In the genomic region with DNA sequence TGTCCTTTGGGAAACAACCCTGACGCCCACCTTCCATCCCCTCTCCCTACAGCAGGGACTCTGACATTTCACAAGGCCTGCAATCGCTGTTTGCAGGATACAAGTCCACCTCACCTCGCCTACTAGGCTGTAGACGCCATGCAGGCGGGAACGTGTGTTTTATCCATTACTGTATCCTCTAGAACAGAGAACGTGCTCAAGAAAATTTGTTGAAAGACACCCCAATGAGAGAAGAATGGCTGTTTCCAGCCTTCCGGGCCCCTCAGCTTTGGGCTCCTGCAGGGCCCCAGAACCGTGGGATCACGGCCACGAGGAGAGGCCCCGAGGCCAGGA, we compare ENCODE assay signal across 8 cellular contexts. TPM values are rescaled to one million over a fixed set of nuclear protein-coding genes. Genes with fewer than 3 reads are reported as not detected.
A peak's percentile ranks its signal among the peaks of the same experiment; 100 is the strongest.
DNase-seq lines count a peak whose midpoint lies in the region; ATAC-seq and TF ChIP-seq lines count a peak whose summit lies in the region.

No MANE protein-coding gene starts in this region.

- peaks cover 22% of the 10 kb centered on the region for H3K4me1 ChIP-seq in iPS-15b (ENCODE audit: control insufficient read depth, insufficient read depth, low read length)
- peaks cover 61% of the 10 kb centered on the region for H3K4me1 ChIP-seq in body of pancreas

- H3K27me3 ChIP-seq in iPS-15b (ENCODE audit: control insufficient read depth, insufficient read depth, low read length): peaks cover 5% of the 10 kb centered on the region
- no peaks in the 10 kb centered on the region for H3K27me3 ChIP-seq in body of pancreas

- H3K9me3 ChIP-seq in iPS-15b (ENCODE audit: control insufficient read depth, insufficient read depth, low read length): no peaks in the 10 kb centered on the region
- no peaks in the 10 kb centered on the region for H3K9me3 ChIP-seq in body of pancreas

- H3K9ac ChIP-seq in iPS-15b (ENCODE audit: low read depth, low read length): peak overlapping the region; percentile 50

- no peak overlapping the region for H3K27ac Mint-ChIP-seq in activated T-helper 1 cell treated with anti-CD3 and anti-CD28 coated beads, Interleukin-12 subunit alpha, Interleukin-12 subunit beta, Interleukin-2, Interleukin-4 antibody, amounts not matched to agents 30 ng/mL and 10 ng/mL and 1 ng/mL, durations not matched to agents 14 hours and 24 hours and 36 hours
- no peak overlapping the region for H3K27ac Mint-ChIP-seq in stimulated activated naive CD8-positive, alpha-beta T cell treated with anti-CD3 and anti-CD28 coated beads, Interleukin-15, amount 100 ng/mL, for 72 hours

- H3K4me3 Mint-ChIP-seq in activated T-helper 1 cell treated with anti-CD3 and anti-CD28 coated beads, Interleukin-12 subunit alpha, Interleukin-12 subunit beta, Interleukin-2, Interleukin-4 antibody, amounts not matched to agents 30 ng/mL and 10 ng/mL and 1 ng/mL, durations not matched to agents 14 hours and 24 hours and 36 hours: peak overlapping the region; percentile 88
- peak overlapping the region; percentile 82 to 91 for H3K4me3 Mint-ChIP-seq in stimulated activated naive CD8-positive, alpha-beta T cell treated with anti-CD3 and anti-CD28 coated beads, Interleukin-15, amount 100 ng/mL, for 72 hours

- WGBS in body of pancreas, 2 donors: 41 to 58% methylated on average over 7 to 12 of the region's 12 CpGs

- H3K4me1 Mint-ChIP-seq in activated T-helper 1 cell treated with anti-CD3 and anti-CD28 coated beads, Interleukin-12 subunit alpha, Interleukin-12 subunit beta, Interleukin-2, Interleukin-4 antibody, amounts not matched to agents 30 ng/mL and 10 ng/mL and 1 ng/mL, durations not matched to agents 14 hours and 24 hours and 36 hours (ENCODE audit: low read depth): peaks cover 55% of the 10 kb centered on the region
- H3K4me1 Mint-ChIP-seq in stimulated activated naive CD8-positive, alpha-beta T cell treated with anti-CD3 and anti-CD28 coated beads, Interleukin-15, amount 100 ng/mL, for 72 hours: peaks cover 97% of the 10 kb centered on the region

- no peak for ATAC-seq in stimulated activated naive CD8-positive, alpha-beta T cell treated with anti-CD3 and anti-CD28 coated beads, Interleukin-15, amount 100 ng/mL, for 72 hours
- ATAC-seq in HG02840 (IDR thresholded peaks at IDR 0.05; ENCODE audit: low FRiP score, unreplicated experiment) (no peak), body of pancreas (no peak)

- no peak for TF ChIP-seq POLR2A in body of pancreas (IDR thresholded peaks at IDR 0.05)

- no peak overlapping the region for H3K27ac ChIP-seq in body of pancreas

- H3K4me3 ChIP-seq in iPS-15b (ENCODE audit: low read depth, low read length) (peak overlapping the region; percentile 54), body of pancreas (no peak overlapping the region)

- intact Hi-C loops in activated T-helper 1 cell treated with anti-CD3 and anti-CD28 coated beads, Interleukin-12 subunit alpha, Interleukin-12 subunit beta, Interleukin-2, Interleukin-4 antibody, amounts not matched to agents 30 ng/mL and 10 ng/mL and 1 ng/mL, durations not matched to agents 14 hours and 24 hours and 36 hours (cut with micrococcal nuclease): loop anchor here (2.0 to 5.0 kb wide), 4 partner anchors 71 to 980 kb away; a partner anchor contains a TSS
- intact Hi-C loops in body of pancreas (cut with DNase I): no loop called here

- H3K36me3 Mint-ChIP-seq in activated T-helper 1 cell treated with anti-CD3 and anti-CD28 coated beads, Interleukin-12 subunit alpha, Interleukin-12 subunit beta, Interleukin-2, Interleukin-4 antibody, amounts not matched to agents 30 ng/mL and 10 ng/mL and 1 ng/mL, durations not matched to agents 14 hours and 24 hours and 36 hours (ENCODE audit: low read depth): peaks cover 38% of the 10 kb centered on the region

- DNase-seq in SIG-M5 treated with dmso at 0.1 percent for 504 hours (lab: John Stamatoyannopoulos, UW; ENCODE audit: unreplicated experiment) (peak; percentile 55), SIG-M5 (lab: John Stamatoyannopoulos, UW) (no peak), body of pancreas (no peak)
- DNase-seq in activated T-helper 1 cell treated with anti-CD3 and anti-CD28 coated beads, Interleukin-12 subunit alpha, Interleukin-12 subunit beta, Interleukin-2, Interleukin-4 antibody, amounts not matched to agents 30 ng/mL and 10 ng/mL and 1 ng/mL, durations not matched to agents 14 hours and 24 hours and 36 hours (ENCODE audit: low spot score): no peak
- DNase-seq in stimulated activated naive CD8-positive, alpha-beta T cell treated with anti-CD3 and anti-CD28 coated beads, Interleukin-15, amount 100 ng/mL, for 72 hours: peak in 1 of 2 donors; percentile 23
- DNase-seq in effector CD8-positive, alpha-beta T cell (lab: John Stamatoyannopoulos, UW): no peak

- H3K36me3 ChIP-seq in iPS-15b (ENCODE audit: control insufficient read depth, insufficient read depth, low read length) (peaks cover 29% of the 10 kb centered on the region), body of pancreas (replicated peaks in 1 of 2; ENCODE audit: insufficient read depth in 1 of 2, low read depth in 2 of 2) (peaks cover 0 to 8% of the 10 kb centered on the region in 2 donors)

- no peaks in the 10 kb centered on the region for H3K9me3 Mint-ChIP-seq in activated T-helper 1 cell treated with anti-CD3 and anti-CD28 coated beads, Interleukin-12 subunit alpha, Interleukin-12 subunit beta, Interleukin-2, Interleukin-4 antibody, amounts not matched to agents 30 ng/mL and 10 ng/mL and 1 ng/mL, durations not matched to agents 14 hours and 24 hours and 36 hours
- no peaks in the 10 kb centered on the region for H3K9me3 Mint-ChIP-seq in stimulated activated naive CD8-positive, alpha-beta T cell treated with anti-CD3 and anti-CD28 coated beads, Interleukin-15, amount 100 ng/mL, for 72 hours

- TF ChIP-seq CTCF in body of pancreas (IDR thresholded peaks at IDR 0.05): no peak

- peaks cover 4% of the 10 kb centered on the region for H3K27me3 Mint-ChIP-seq in activated T-helper 1 cell treated with anti-CD3 and anti-CD28 coated beads, Interleukin-12 subunit alpha, Interleukin-12 subunit beta, Interleukin-2, Interleukin-4 antibody, amounts not matched to agents 30 ng/mL and 10 ng/mL and 1 ng/mL, durations not matched to agents 14 hours and 24 hours and 36 hours (ENCODE audit: insufficient read depth)
- H3K27me3 Mint-ChIP-seq in stimulated activated naive CD8-positive, alpha-beta T cell treated with anti-CD3 and anti-CD28 coated beads, Interleukin-15, amount 100 ng/mL, for 72 hours: peaks cover 8% of the 10 kb centered on the region

RNA-seq across cellular contexts. Expression of a gene that starts 1.5 kb away (rescaled TPM):
- total RNA-seq in activated T-helper 1 cell treated with anti-CD3 and anti-CD28 coated beads, Interleukin-12 subunit alpha, Interleukin-12 subunit beta, Interleukin-2, Interleukin-4 antibody, amounts not matched to agents 30 ng/mL and 10 ng/mL and 1 ng/mL, durations not matched to agents 14 hours and 24 hours and 36 hours: 5.7 and 6.8 TPM in 2 replicates
- 10 to 100 TPM in 1 of 2 donors, 1 to 10 TPM in 1; 8.0 to 14.8 TPM for total RNA-seq in body of pancreas

RNA-seq across cellular contexts. Expression of a gene that starts 8.4 kb away (rescaled TPM):
- total RNA-seq in activated T-helper 1 cell treated with anti-CD3 and anti-CD28 coated beads, Interleukin-12 subunit alpha, Interleukin-12 subunit beta, Interleukin-2, Interleukin-4 antibody, amounts not matched to agents 30 ng/mL and 10 ng/mL and 1 ng/mL, durations not matched to agents 14 hours and 24 hours and 36 hours: 1,123 and 1,161 TPM in 2 replicates
- total RNA-seq in body of pancreas: 100 to 1,000 TPM; 141 to 156 TPM
